Comparison of ENCODE assay signal across 7 cellular contexts in the genomic region with DNA sequence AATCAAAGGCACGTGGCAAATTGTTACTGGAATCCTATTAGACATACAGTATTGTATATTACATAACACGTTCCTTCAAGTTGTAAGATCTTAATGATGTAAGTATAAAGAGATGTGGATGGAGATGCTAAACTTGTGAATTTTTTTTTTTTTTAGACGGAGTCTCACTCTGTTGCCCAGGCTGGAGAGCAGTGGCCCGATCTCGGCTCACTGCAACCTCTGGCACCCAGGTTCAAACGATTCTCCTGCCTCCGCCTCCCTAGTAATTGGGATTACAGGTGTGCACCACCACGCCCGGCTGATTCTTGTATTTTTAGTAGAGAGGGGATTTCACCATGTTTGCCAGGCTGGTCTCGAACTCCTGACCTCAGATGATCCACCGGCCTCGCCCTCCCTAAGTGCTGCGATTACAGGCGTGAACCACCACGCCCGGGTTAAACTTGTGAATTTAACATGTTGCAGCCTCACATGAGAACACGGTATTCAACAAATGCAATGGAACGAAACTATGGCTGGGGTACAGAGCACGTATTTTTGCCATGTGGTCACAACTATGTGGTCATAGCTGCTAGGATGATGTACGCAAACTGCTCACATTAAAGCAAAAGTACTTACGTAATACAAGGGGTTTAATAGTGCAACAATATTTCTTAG. TPM values are rescaled to one million over a fixed set of nuclear protein-coding genes. Genes with fewer than 3 reads are reported as not detected.
DNase-seq lines count a peak whose midpoint lies in the region; ATAC-seq and TF ChIP-seq lines count a peak whose summit lies in the region.

No MANE protein-coding gene starts in this region.

- BruUV-seq in OCI-LY7 (replicated peaks; lab: Mats Ljungman, UMichigan), result TSS peak; percentile 97

- H3K9me3 ChIP-seq in OCI-LY7 (ENCODE audit: low read length) (no peaks in the 10 kb centered on the region), spleen (no peaks in the 10 kb centered on the region)

- no peak for TF ChIP-seq POLR2A in spleen (IDR thresholded peaks at IDR 0.05)

- CTCF ChIA-PET in OCI-LY7 (lab: Charles Lee; ENCODE audit: unreplicated experiment), result no interaction called here
- CTCF ChIA-PET in activated naive CD4-positive, alpha-beta T cell treated with anti-CD3 and anti-CD28 coated beads for 36 hours (lab: Charles Lee), result no interaction called here

- H3K36me3 ChIP-seq in OCI-LY7 (ENCODE audit: insufficient read depth, low read length) (peaks cover 19% of the 10 kb centered on the region; the same call in 1 of the 2 replicates), spleen (peaks cover 0 to 20% (median 7%) of the 10 kb centered on the region in 6 donors)

- peak overlapping the region; percentile 66 for H3K27ac ChIP-seq in OCI-LY7 (ENCODE audit: low read depth, low read length, poor library complexity, severe bottlenecking)
- H3K27ac ChIP-seq in spleen, result peak overlapping the region; percentile 92 to 98 (median 93)

- peaks cover 30% of the 10 kb centered on the region for H3K4me1 Mint-ChIP-seq in activated naive CD4-positive, alpha-beta T cell treated with anti-CD3 and anti-CD28 coated beads for 36 hours (ENCODE audit: low read depth)

- DNase-seq in OCI-LY7 (ENCODE audit: low spot score) (no peak), hepatic stellate cell (ENCODE audit: low spot score) (peak; percentile 28), spleen (no peak), NCI-H1417 treated with DMSO at 0.1 percent for 48 hours (lab: John Stamatoyannopoulos, UW) (no peak)
- DNase-seq in activated naive CD4-positive, alpha-beta T cell treated with anti-CD3 and anti-CD28 coated beads for 36 hours, result peak; percentile 11

- H3K79me2 ChIP-seq in OCI-LY7 (ENCODE audit: insufficient read depth, low read depth, low read length), result peaks cover 42% of the 10 kb centered on the region

- peaks cover 7% of the 10 kb centered on the region; the same call in 1 of the 2 replicates for H4K20me1 ChIP-seq in OCI-LY7 (ENCODE audit: insufficient read depth, low read length)

- peak overlapping the region; percentile 92 for H3K4me3 Mint-ChIP-seq in activated naive CD4-positive, alpha-beta T cell treated with anti-CD3 and anti-CD28 coated beads for 36 hours

- no peaks in the 10 kb centered on the region for H3K27me3 ChIP-seq in spleen (replicated peaks in 1 of 7)

- peaks cover 20% of the 10 kb centered on the region for H3K4me1 ChIP-seq in OCI-LY7 (ENCODE audit: insufficient read depth, low read length, poor library complexity, severe bottlenecking)
- H3K4me1 ChIP-seq in spleen, result peaks cover 24 to 49% (median 36%) of the 10 kb centered on the region in 6 donors

- peak overlapping the region; percentile 90 for H2AFZ ChIP-seq in OCI-LY7 (ENCODE audit: low read length)

- H3K36me3 Mint-ChIP-seq in activated naive CD4-positive, alpha-beta T cell treated with anti-CD3 and anti-CD28 coated beads for 36 hours (ENCODE audit: low read depth), result no peaks in the 10 kb centered on the region

- no peaks in the 10 kb centered on the region for H3K9me3 Mint-ChIP-seq in activated naive CD4-positive, alpha-beta T cell treated with anti-CD3 and anti-CD28 coated beads for 36 hours

- H3K27ac Mint-ChIP-seq in activated naive CD4-positive, alpha-beta T cell treated with anti-CD3 and anti-CD28 coated beads for 36 hours, result peak overlapping the region; percentile 98

- WGBS in spleen, 5 donors, result 33 to 39% (median 36%) methylated on average over 21 of the region's 21 CpGs

- TF ChIP-seq CTCF in OCI-LY7 (conservative IDR thresholded peaks at IDR 0.05; ENCODE audit: low read length), result no peak
- no peak for TF ChIP-seq CTCF in spleen (IDR thresholded peaks at IDR 0.05 in 8 of 11, conservative IDR thresholded peaks at IDR 0.05 in 3 of 11)

- peak; percentile 36 for ATAC-seq in GM18511 (IDR thresholded peaks at IDR 0.05; ENCODE audit: unreplicated experiment)
- peak; percentile 22 for ATAC-seq in HG02642 (IDR thresholded peaks at IDR 0.05; ENCODE audit: poor library complexity, unreplicated experiment)

- H3K9me2 ChIP-seq in OCI-LY7 (ENCODE audit: insufficient read depth, low read length), result no peaks in the 10 kb centered on the region

- H3K4me3 ChIP-seq in OCI-LY7 (ENCODE audit: low read depth, low read length, poor library complexity, severe bottlenecking), result peak overlapping the region; percentile 94
- peak overlapping the region; percentile 91 to 100 (median 94) for H3K4me3 ChIP-seq in spleen

- intact Hi-C loops in OCI-LY7 (cut with micrococcal nuclease; ENCODE audit: unreplicated experiment), result no loop called here
- intact Hi-C loops in activated naive CD4-positive, alpha-beta T cell treated with anti-CD3 and anti-CD28 coated beads for 36 hours (cut with micrococcal nuclease), result loop anchor here (1.0 kb wide), 1 partner anchor 36 kb away; no protein-coding TSS in a partner anchor
- intact Hi-C loops in spleen (cut with DNase I; ENCODE audit: low total_unique reads), result no loop called here

- H3K27me3 Mint-ChIP-seq in activated naive CD4-positive, alpha-beta T cell treated with anti-CD3 and anti-CD28 coated beads for 36 hours (ENCODE audit: low read depth), result no peaks in the 10 kb centered on the region

- H3K4me2 ChIP-seq in OCI-LY7 (ENCODE audit: low read length), result peak overlapping the region; percentile 96

- POLR2A ChIA-PET in OCI-LY7 (lab: Charles Lee), result no interaction called here

RNA-seq across cellular contexts. Expression of gene SUPV3L1, which starts 0.8 kb away (rescaled TPM):
- 26.5 and 27.0 TPM in 2 replicates for total RNA-seq in OCI-LY7 (2014; rRNA removed; shearing (Covaris generic))
- 40.9 and 47.9 TPM in 2 replicates for total RNA-seq in OCI-LY7 (2022)
- 10 to 100 TPM; 38.4 to 41.1 TPM for total RNA-seq in activated naive CD4-positive, alpha-beta T cell treated with anti-CD3 and anti-CD28 coated beads for 36 hours
- 10 to 100 TPM; 24.2 to 40.5 (median 31.1) TPM for total RNA-seq in spleen
- polyA plus RNA-seq in spleen, result 10 to 100 TPM; 47.5 to 95.6 (median 62.8) TPM

RNA-seq across cellular contexts. Expression of gene HKDC1, which starts 40.9 kb away (rescaled TPM):
- total RNA-seq in OCI-LY7 (2014; rRNA removed; shearing (Covaris generic)), result not detected in 2 replicates
- total RNA-seq in OCI-LY7 (2022) (not detected in 2 replicates), spleen (1 to 10 TPM in 2 of 7 donors, under 1 TPM in 4, not detected in 1; 0.43 to 3.0 (median 0.79) TPM)
- total RNA-seq in activated naive CD4-positive, alpha-beta T cell treated with anti-CD3 and anti-CD28 coated beads for 36 hours, result 1 to 10 TPM; 1.5 to 1.6 TPM
- polyA plus RNA-seq in spleen, result 1 to 10 TPM in 1 of 3 donors, under 1 TPM in 2; 0.26 to 1.1 (median 0.46) TPM

RNA-seq across cellular contexts. Expression of gene VPS26A, which starts 55.2 kb away (rescaled TPM):
- total RNA-seq in OCI-LY7 (2014; rRNA removed; shearing (Covaris generic)), result 9.9 and 10.0 TPM in 2 replicates
- total RNA-seq in OCI-LY7 (2022), result 33.6 and 41.7 TPM in 2 replicates
- total RNA-seq in activated naive CD4-positive, alpha-beta T cell treated with anti-CD3 and anti-CD28 coated beads for 36 hours, result 10 to 100 TPM; 26.2 to 27.9 TPM
- total RNA-seq in spleen, result 10 to 100 TPM; 25.1 to 53.0 (median 40.6) TPM
- 10 to 100 TPM; 17.8 to 28.6 (median 21.3) TPM for polyA plus RNA-seq in spleen

Comparison
In these comparisons a context has a peak if more than half of its experiments do, and no peak if none do; other contexts are left out.
1. DNase-seq: peak in activated naive CD4-positive, alpha-beta T cell treated with anti-CD3 and anti-CD28 coated beads for 36 hours (single experiment) and hepatic stellate cell (single experiment); none in OCI-LY7 (single experiment), spleen (single experiment) and NCI-H1417 treated with DMSO at 0.1 percent for 48 hours (single experiment).